In genomic region chr6:125986295-125986955, GRCh38 we compare ENCODE assay signal across 8 cellular contexts. TPM values are rescaled to one million over a fixed set of nuclear protein-coding genes. Genes with fewer than 3 reads are reported as not detected.
DNase-seq lines count a peak whose midpoint lies in the region; ATAC-seq and TF ChIP-seq lines count a peak whose summit lies in the region.

TSS of gene TRMT11 (plus strand) at chr6:125986540. CDS start at chr6:125986551, 11 bp downstream.

- no peaks in the 10 kb centered on the region for H3K27me3 ChIP-seq in adipocyte (replicated peaks; ENCODE audit: control insufficient read depth, insufficient read depth, low read length)
- no peaks in the 10 kb centered on the region for H3K27me3 ChIP-seq in upper lobe of right lung

- peak within 1 kb of the TSS; percentile 85 for H3K27ac ChIP-seq in upper lobe of right lung

- no peak for TF ChIP-seq CTCF in GM12865 (IDR thresholded peaks at IDR 0.05; ENCODE audit: insufficient read depth, low read depth, low read length, missing control alignments)
- no peak for TF ChIP-seq CTCF in upper lobe of right lung (IDR thresholded peaks at IDR 0.05)

- H3K4me3 ChIP-seq in GM12865 (ENCODE audit: low read depth, low read length) (peak within 1 kb of the TSS; percentile 96), adipocyte (ENCODE audit: low read length) (peak within 1 kb of the TSS; percentile 98), upper lobe of right lung (peak within 1 kb of the TSS; percentile 73)

- H3K4me1 ChIP-seq in adipocyte (ENCODE audit: control insufficient read depth, insufficient read depth, low read length) (peaks cover 39% of the 10 kb centered on the region), upper lobe of right lung (peaks cover 9% of the 10 kb centered on the region)

- H3K9me3 ChIP-seq in adipocyte (ENCODE audit: control insufficient read depth, low read length) (no peaks in the 10 kb centered on the region), upper lobe of right lung (no peaks in the 10 kb centered on the region)

- peak; percentile 94 for DNase-seq in GM12865 (ENCODE audit: low read depth)
- peak; percentile 96 for DNase-seq in NCI-H1105 (lab: John Stamatoyannopoulos, UW)
- peak; percentile 80 to 88 for DNase-seq in SW 1271 (lab: John Stamatoyannopoulos, UW)
- peak; percentile 96 for DNase-seq in adipocyte (ENCODE audit: low read depth)
- DNase-seq in left cardiac atrium = peak; percentile 91
- DNase-seq in posterior vena cava (ENCODE audit: low spot score) = peak; percentile 94
- DNase-seq in upper lobe of right lung = peak; percentile 96

- H3K36me3 ChIP-seq in adipocyte (ENCODE audit: control insufficient read depth, insufficient read depth, low read length, severe bottlenecking) (no peaks in the 10 kb centered on the region), upper lobe of right lung (no peaks in the 10 kb centered on the region)

- peak within 1 kb of the TSS; percentile 93 for H3K9ac ChIP-seq in adipocyte (ENCODE audit: low read length)

- ATAC-seq in HG02642 (IDR thresholded peaks at IDR 0.05; ENCODE audit: poor library complexity, unreplicated experiment) = peak; percentile 98
- ATAC-seq in left cardiac atrium = peak; percentile 99
- ATAC-seq in upper lobe of right lung = peak; percentile 99

- intact Hi-C loops in left cardiac atrium (cut with DNase I) (loop anchor here in 1 of 2 donors (10.0 kb wide), 1 partner anchor 682 kb away; the partner anchor contains the start of gene HDDC2), posterior vena cava (cut with DNase I) (no loop called here), upper lobe of right lung (cut with DNase I) (no loop called here)

RNA-seq across cellular contexts. Expression of gene TRMT11, which starts in this region (rescaled TPM):
- 10 to 100 TPM in 1 of 2 donors, 1 to 10 TPM in 1; 7.9 to 14.8 TPM for total RNA-seq in left cardiac atrium
- total RNA-seq in posterior vena cava = 10 to 100 TPM; 19.8 to 22.4 TPM
- 17.7 TPM for total RNA-seq in upper lobe of right lung

Comparison
In these comparisons a context has a peak if more than half of its experiments do, and no peak if none do; other contexts are left out.
1. Peak in every context shown above with its lines: DNase-seq, ATAC-seq, H3K4me3 ChIP-seq and H3K27ac ChIP-seq.